ENCODE assay signal across 8 cellular contexts in the genomic region with DNA sequence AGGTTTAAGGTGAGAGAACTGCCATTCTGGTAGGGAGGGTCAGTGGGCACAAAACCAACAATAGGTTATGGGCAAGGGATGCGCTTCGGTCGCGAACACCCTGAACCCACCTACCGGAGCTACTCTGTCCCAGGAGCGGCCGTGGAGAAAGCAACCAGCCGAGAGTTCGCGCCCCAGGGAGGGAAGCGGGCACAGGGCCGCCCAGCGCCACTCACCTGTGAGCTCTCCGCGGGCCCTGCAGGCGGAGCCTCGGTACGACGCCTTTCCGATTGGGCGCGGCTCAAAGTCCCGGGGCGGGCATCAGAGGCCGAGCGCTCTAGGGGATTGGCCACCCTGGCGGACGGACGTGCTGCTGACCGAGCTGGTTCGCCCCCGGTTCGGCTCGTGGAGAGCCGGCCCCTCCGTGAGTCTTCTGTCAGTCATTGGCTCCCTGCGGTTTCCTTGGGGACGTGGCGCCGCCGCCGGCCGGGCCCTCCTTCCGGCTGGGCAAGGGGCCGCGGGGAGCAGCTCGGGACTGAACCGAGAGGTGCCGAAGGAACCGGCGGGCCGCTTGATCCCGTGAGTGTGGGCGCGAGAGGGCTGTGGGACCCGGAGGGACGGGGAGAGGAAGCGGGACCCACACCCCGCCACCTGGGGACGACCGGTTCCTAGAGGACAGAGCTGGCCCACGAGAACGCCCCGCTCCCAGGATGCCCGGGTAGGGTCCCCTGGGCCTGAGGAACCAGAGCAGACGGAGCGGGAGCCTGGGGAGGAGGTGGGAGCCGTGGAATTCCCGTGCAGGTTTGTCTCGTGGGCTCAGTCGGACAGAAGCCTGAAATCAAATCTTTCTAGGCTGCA. TPM values are rescaled to one million over a fixed set of nuclear protein-coding genes. Genes with fewer than 3 reads are reported as not detected.
A peak's percentile ranks its signal among the peaks of the same experiment; 100 is the strongest.
DNase-seq lines count a peak whose midpoint lies in the region; ATAC-seq and TF ChIP-seq lines count a peak whose summit lies in the region.

Gene ENTPD7, plus strand, starts transcription at position 479 of the 837 bp plus-strand sequence. CDS start 448 bp downstream, outside the sequence.

- H3K36me3 Mint-ChIP-seq in activated CD4-positive, alpha-beta T cell treated with anti-CD3 and anti-CD28 coated beads, Interleukin-2, amount 10 ng/mL, durations not matched to agents 7 days and 5 days (ENCODE audit: low read depth) = peaks cover 2% of the 10 kb centered on the region
- peaks cover 32% of the 10 kb centered on the region for H3K36me3 Mint-ChIP-seq in dendritic cell treated with granulocyte-macrophage colony-stimulating factor and Interleukin-4, amounts not matched to agents 40 ng/mL and 50 ng/mL, for 4 days (ENCODE audit: low read depth)

- ATAC-seq in GM19328 (IDR thresholded peaks at IDR 0.05; ENCODE audit: unreplicated experiment) (peak; percentile 100), HG03469 (IDR thresholded peaks at IDR 0.05; ENCODE audit: unreplicated experiment) (peak; percentile 98), left lobe of liver (peak; percentile 97)

- peak within 1 kb of the TSS; percentile 78 for H3K4me3 Mint-ChIP-seq in activated CD4-positive, alpha-beta T cell treated with anti-CD3 and anti-CD28 coated beads, Interleukin-2, amount 10 ng/mL, durations not matched to agents 7 days and 5 days
- H3K4me3 Mint-ChIP-seq in dendritic cell treated with granulocyte-macrophage colony-stimulating factor and Interleukin-4, amounts not matched to agents 40 ng/mL and 50 ng/mL, for 4 days = peak within 1 kb of the TSS; percentile 90

- intact Hi-C loops in dendritic cell treated with granulocyte-macrophage colony-stimulating factor and Interleukin-4, amounts not matched to agents 40 ng/mL and 50 ng/mL, for 4 days (cut with micrococcal nuclease) = loop anchor here (1.0 kb wide), 1 partner anchor 38 kb away; no protein-coding TSS in a partner anchor

- H3K36me3 ChIP-seq in BJ (ENCODE audit: control insufficient read depth, insufficient read depth, low read length) = 0 out of 2 replicates have a peak, but pooled peaks cover 2% of the 10 kb centered on the region

- H3K27me3 Mint-ChIP-seq in activated CD4-positive, alpha-beta T cell treated with anti-CD3 and anti-CD28 coated beads, Interleukin-2, amount 10 ng/mL, durations not matched to agents 7 days and 5 days = peaks cover 24% of the 10 kb centered on the region
- no peaks in the 10 kb centered on the region for H3K27me3 Mint-ChIP-seq in dendritic cell treated with granulocyte-macrophage colony-stimulating factor and Interleukin-4, amounts not matched to agents 40 ng/mL and 50 ng/mL, for 4 days

- POLR2A ChIA-PET in BJ (lab: Charles Lee) = interaction anchor here (0.6 to 1.2 kb wide), 5 partner anchors 17 to 73 kb away, joined by 3 to 5 read pairs (median 3); partner anchors contain the start of genes COX15 and CUTC
- POLR2A ChIA-PET in activated CD4-positive, alpha-beta T cell treated with anti-CD3 and anti-CD28 coated beads, Interleukin-2, amount 10 ng/mL, durations not matched to agents 7 days and 5 days (lab: Charles Lee) = interaction anchor here (0.8 to 1.0 kb wide), 2 partner anchors 39 to 73 kb away, joined by 3 read pairs; partner anchors contain the start of gene SLC25A28

- H3K27ac Mint-ChIP-seq in activated CD4-positive, alpha-beta T cell treated with anti-CD3 and anti-CD28 coated beads, Interleukin-2, amount 10 ng/mL, durations not matched to agents 7 days and 5 days = peak within 1 kb of the TSS; percentile 85
- H3K27ac Mint-ChIP-seq in dendritic cell treated with granulocyte-macrophage colony-stimulating factor and Interleukin-4, amounts not matched to agents 40 ng/mL and 50 ng/mL, for 4 days = peak within 1 kb of the TSS; percentile 87

- peaks cover 22% of the 10 kb centered on the region for H3K4me1 Mint-ChIP-seq in activated CD4-positive, alpha-beta T cell treated with anti-CD3 and anti-CD28 coated beads, Interleukin-2, amount 10 ng/mL, durations not matched to agents 7 days and 5 days
- peaks cover 45% of the 10 kb centered on the region for H3K4me1 Mint-ChIP-seq in dendritic cell treated with granulocyte-macrophage colony-stimulating factor and Interleukin-4, amounts not matched to agents 40 ng/mL and 50 ng/mL, for 4 days (ENCODE audit: low read depth)

- DNase-seq in BJ (ENCODE audit: low read depth) (peak; percentile 79), NCI-H526 treated with DMSO at 0.1 percent for 48 hours (lab: John Stamatoyannopoulos, UW) (peak; percentile 83), left lobe of liver (ENCODE audit: low spot score) (peak; percentile 98)
- DNase-seq in activated CD4-positive, alpha-beta T cell treated with anti-CD3 and anti-CD28 coated beads, Interleukin-2, amount 10 ng/mL, durations not matched to agents 7 days and 5 days = peak; percentile 92
- DNase-seq in stimulated activated CD4-positive, alpha-beta T cell treated with anti-CD3 and anti-CD28 coated beads, Interleukin-2, amount 100 ng/mL, for 24 hours = peak; percentile 92 to 93

- H3K4me3 ChIP-seq in BJ (ENCODE audit: low read depth, low read length) = peak within 1 kb of the TSS; percentile 99

- no peaks in the 10 kb centered on the region for H3K9me3 Mint-ChIP-seq in activated CD4-positive, alpha-beta T cell treated with anti-CD3 and anti-CD28 coated beads, Interleukin-2, amount 10 ng/mL, durations not matched to agents 7 days and 5 days
- H3K9me3 Mint-ChIP-seq in dendritic cell treated with granulocyte-macrophage colony-stimulating factor and Interleukin-4, amounts not matched to agents 40 ng/mL and 50 ng/mL, for 4 days = no peaks in the 10 kb centered on the region

- CTCF ChIA-PET in BJ (lab: Yijun Ruan, JAX) = interaction anchor here (1.5 to 3.1 kb wide), 2 partner anchors 29 to 53 kb away, joined by 5 to 10 read pairs; no protein-coding TSS in a partner anchor
- CTCF ChIA-PET in activated CD4-positive, alpha-beta T cell treated with anti-CD3 and anti-CD28 coated beads, Interleukin-2, amount 10 ng/mL, durations not matched to agents 7 days and 5 days (lab: Charles Lee) = interaction anchor here (1.0 to 1.6 kb wide), 3 partner anchors 11 to 43 kb away, joined by 3 read pairs; no protein-coding TSS in a partner anchor

- TF ChIP-seq CTCF in BJ (IDR thresholded peaks at IDR 0.05; ENCODE audit: insufficient read depth, low read depth, low read length) = peak; percentile 37; the same call in 1 of the 2 replicates

- no peaks in the 10 kb centered on the region for H3K27me3 ChIP-seq in BJ (ENCODE audit: control insufficient read depth, insufficient read depth, low read length)

RNA-seq across cellular contexts. Expression of gene ENTPD7, which starts in this region (rescaled TPM):
- 13.6 and 16.4 TPM in 2 replicates for polyA plus RNA-seq in BJ (2011; rRNA removed)
- 19.5 and 24.7 TPM in 2 replicates for polyA minus RNA-seq in BJ (2011; rRNA and poly(A)+ RNA removed)
- 1 to 10 TPM; 5.8 to 5.9 TPM for total RNA-seq in activated CD4-positive, alpha-beta T cell treated with anti-CD3 and anti-CD28 coated beads, Interleukin-2, amount 10 ng/mL, durations not matched to agents 7 days and 5 days
- total RNA-seq in left lobe of liver = 9.8 TPM

Comparison
In these comparisons a context has a peak if more than half of its experiments do, and no peak if none do; other contexts are left out.
1. Peak in every context shown above with its lines: DNase-seq, ATAC-seq and H3K4me3 ChIP-seq.